ENCODE assay signal across 9 cellular contexts in the genomic region with DNA sequence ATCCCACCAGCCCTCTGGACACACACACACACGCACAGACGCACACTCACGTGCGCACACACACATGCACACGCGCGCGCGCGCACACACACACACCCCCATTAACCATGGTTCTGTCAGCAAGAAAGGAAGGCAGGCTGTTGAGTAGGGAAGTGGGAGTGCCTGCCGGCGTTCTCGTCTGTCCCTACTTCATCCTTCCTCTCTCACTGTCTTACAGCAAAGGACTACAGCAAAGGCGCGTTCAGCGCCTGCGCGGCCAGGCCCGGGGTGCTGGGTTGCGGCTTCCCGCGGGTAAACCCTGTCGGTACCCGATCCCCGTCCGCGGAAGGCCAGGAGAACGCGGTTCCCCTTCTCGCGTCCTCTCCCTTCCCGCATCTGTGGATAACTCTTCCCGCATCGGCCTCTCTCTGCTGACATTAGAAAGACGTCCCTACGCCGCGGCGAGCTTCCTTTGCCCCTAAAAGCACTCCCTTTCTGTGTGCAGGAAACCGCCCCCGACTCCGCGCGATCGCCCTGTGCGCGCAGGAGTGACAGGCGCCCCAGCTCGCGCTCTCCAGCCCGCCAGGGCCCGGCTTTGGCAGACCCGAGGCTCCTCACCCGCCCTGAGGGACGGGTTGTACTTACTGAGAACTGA.
DNase-seq lines count a peak whose midpoint lies in the region; ATAC-seq and TF ChIP-seq lines count a peak whose summit lies in the region.
"Had no signal": no experiment of that assay in that cellular context is flagged by ENCODE, and none has a peak within 500 bp of the region (broad histone marks: within the 10 kb centered on the region; RNA-seq: fewer than 3 reads in every experiment).

No MANE protein-coding gene starts in this region.

- no peak for ATAC-seq in HG02571 (IDR thresholded peaks at IDR 0.05; ENCODE audit: unreplicated experiment)

- peak overlapping the region; percentile 56 to 59 for H3K4me3 ChIP-seq in cardiac fibroblast (replicated peaks in 1 of 2; ENCODE audit: low read depth in 2 of 2, low read length in 2 of 2)
- H3K4me3 ChIP-seq: BLaER1 had no signal

- TF ChIP-seq CTCF in cardiac fibroblast (IDR thresholded peaks at IDR 0.05; ENCODE audit: low read depth, low read length), result no peak

- peak; percentile 32 for DNase-seq in NCI-H510A treated with DMSO at 0.1 percent for 48 hours (lab: John Stamatoyannopoulos, UW)
- no peak for DNase-seq in NCI-H510A (lab: John Stamatoyannopoulos, UW)
- DNase-seq in NCI-H345 (lab: John Stamatoyannopoulos, UW), result peak; percentile 29
- peak; percentile 59 to 64 for DNase-seq in cardiac fibroblast (ENCODE audit: low read depth in 2 of 2)
- peak; percentile 84 for DNase-seq in islet precursor cell
- DNase-seq in stimulated activated CD4-positive, alpha-beta T cell treated with anti-CD3 and anti-CD28 coated beads, Interleukin-4, amount 100 ng/mL, for 24 hours, result peak; percentile 4
- no peak for DNase-seq in HCEC 1CT

Comparison
In these comparisons a context has a peak if more than half of its experiments do, and no peak if none do; other contexts are left out.
1. DNase-seq: peak in NCI-H510A treated with DMSO at 0.1 percent for 48 hours (single experiment), NCI-H345 (single experiment), cardiac fibroblast (2 of 2), islet precursor cell (single experiment) and stimulated activated CD4-positive, alpha-beta T cell treated with anti-CD3 and anti-CD28 coated beads, Interleukin-4, amount 100 ng/mL, for 24 hours (single experiment); none in NCI-H510A (single experiment) and HCEC 1CT (single experiment).